21 cellular contexts compared by ENCODE assay signal in the genomic region with DNA sequence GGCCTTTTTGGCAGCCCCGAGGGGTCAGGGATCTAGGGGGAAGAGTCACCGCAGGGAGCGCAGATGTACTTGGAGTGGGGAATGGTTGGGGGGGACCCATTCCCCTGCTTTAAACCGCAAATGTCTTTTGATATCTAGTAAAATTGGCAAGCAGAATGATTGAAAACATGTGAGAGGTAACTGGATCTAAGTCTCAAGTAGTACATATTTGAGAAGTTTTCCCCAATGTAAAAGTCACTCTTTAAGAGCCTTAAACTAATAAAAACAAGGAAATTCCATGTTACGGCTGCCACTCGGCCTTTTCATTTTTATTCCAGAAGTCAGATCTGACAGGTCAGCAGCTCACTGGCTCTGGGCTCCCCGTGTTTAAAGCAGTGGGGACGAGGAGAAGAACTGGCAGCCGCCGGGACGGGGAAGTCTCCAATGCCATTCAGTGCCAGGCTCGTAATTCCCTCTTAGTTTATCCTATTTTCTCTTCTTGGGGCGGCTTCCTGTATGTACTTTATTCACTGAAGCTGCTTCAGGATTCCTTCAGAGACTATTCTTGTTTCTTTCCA.
DNase-seq lines count a peak whose midpoint lies in the region; ATAC-seq and TF ChIP-seq lines count a peak whose summit lies in the region.
"Had no signal": no experiment of that assay in that cellular context is flagged by ENCODE, and none has a peak within 500 bp of the region (broad histone marks: within the 10 kb centered on the region; RNA-seq: fewer than 3 reads in every experiment).

No MANE protein-coding gene starts in this region.

- no peaks in the 10 kb centered on the region for H3K36me3 ChIP-seq in sigmoid colon
- H3K36me3 ChIP-seq in breast epithelium = no peaks in the 10 kb centered on the region
- no peaks in the 10 kb centered on the region for H3K36me3 ChIP-seq in body of pancreas (replicated peaks in 1 of 2; ENCODE audit: insufficient read depth in 1 of 2, low read depth in 2 of 2)
- H3K36me3 ChIP-seq: suprapubic skin had no signal

- H3K27ac ChIP-seq in sigmoid colon (peak overlapping the region in 3 of 4 donors; percentile 80 to 84 (median 81)), breast epithelium (no peak overlapping the region), body of pancreas (no peak overlapping the region)
- H3K27ac ChIP-seq: suprapubic skin had no signal

- intact Hi-C loops in sigmoid colon (cut with DNase I) = no loop called here
- intact Hi-C loops in breast epithelium (cut with DNase I; ENCODE audit: low total_unique reads) = no loop called here
- intact Hi-C loops in body of pancreas (cut with DNase I) = no loop called here

- no peak for TF ChIP-seq POLR2A in sigmoid colon (IDR thresholded peaks at IDR 0.05)
- no peak for TF ChIP-seq POLR2A in breast epithelium (IDR thresholded peaks at IDR 0.05)
- no peak for TF ChIP-seq POLR2A in body of pancreas (IDR thresholded peaks at IDR 0.05)

- ATAC-seq in SK-N-SH treated with all-trans-retinoic acid at 6 μM for 48 hours (peak; percentile 67), GM18909 (IDR thresholded peaks at IDR 0.05; ENCODE audit: poor library complexity, unreplicated experiment) (no peak), body of pancreas (no peak)
- ATAC-seq: left lobe of liver had no signal

- TF ChIP-seq EP300 in sigmoid colon (IDR thresholded peaks at IDR 0.05) = no peak

- H3K4me3 ChIP-seq in AG10803 (ENCODE audit: low read length) = no peak overlapping the region
- no peak overlapping the region for H3K4me3 ChIP-seq in sigmoid colon
- H3K4me3 ChIP-seq in breast epithelium = no peak overlapping the region
- no peak overlapping the region for H3K4me3 ChIP-seq in body of pancreas
- H3K4me3 ChIP-seq: suprapubic skin had no signal

- no peaks in the 10 kb centered on the region for H3K27me3 ChIP-seq in sigmoid colon
- H3K27me3 ChIP-seq in breast epithelium = no peaks in the 10 kb centered on the region
- H3K27me3 ChIP-seq in body of pancreas = no peaks in the 10 kb centered on the region
- H3K27me3 ChIP-seq: suprapubic skin had no signal

- WGBS in sigmoid colon, 2 donors = 89 to 91% methylated on average over 13 of the region's 13 CpGs
- whole genome bisulfite sequencing in body of pancreas, 2 donors = 89 to 95% methylated on average over 13 of the region's 13 CpGs

- peaks cover 0 to 77% (median 69%) of the 10 kb centered on the region in 4 donors for H3K4me1 ChIP-seq in sigmoid colon
- no peaks in the 10 kb centered on the region for H3K4me1 ChIP-seq in breast epithelium
- peaks cover 8% of the 10 kb centered on the region for H3K4me1 ChIP-seq in body of pancreas

- TF ChIP-seq CTCF in AG10803 (conservative IDR thresholded peaks at IDR 0.05; ENCODE audit: low read length) (no peak), sigmoid colon (IDR thresholded peaks at IDR 0.05) (no peak), breast epithelium (IDR thresholded peaks at IDR 0.05) (no peak), body of pancreas (IDR thresholded peaks at IDR 0.05) (no peak)

- H3K9me3 ChIP-seq in sigmoid colon (no peaks in the 10 kb centered on the region), breast epithelium (no peaks in the 10 kb centered on the region), body of pancreas (no peaks in the 10 kb centered on the region)
- H3K9me3 ChIP-seq: suprapubic skin had no signal

- DNase-seq in AG10803 (ENCODE audit: low read depth) = peak; percentile 42
- peak; percentile 47 for DNase-seq in fibroblast of peridontal ligament (ENCODE audit: extremely low read depth)
- peak; percentile 86 for DNase-seq in sigmoid colon
- no peak for DNase-seq in breast epithelium (ENCODE audit: low spot score in 2 of 2)
- no peak for DNase-seq in body of pancreas
- no peak for DNase-seq in effector CD4-positive, alpha-beta T cell
- DNase-seq: ACHN; activated CD4-positive, CD25-positive, alpha-beta regulatory T cell treated with anti-CD3 and anti-CD28 coated beads, Interleukin-2, amount 50 U/mL, for 72 hours; CD4-positive, alpha-beta T cell; effector CD8-positive, alpha-beta T cell; NCI-H1417 treated with DMSO at 0.1 percent for 48 hours; NCI-H2171; NCI-H69; occipital lobe; OCI-M1; small intestine; T1000 had no signal

TF ChIP-seq in SK-N-SH treated with all-trans-retinoic acid at 6 μM for 48 hours, 23 proteins besides CTCF, POLR2A, EP300 and RAD21:
- no peak for TF ChIP-seq GLIS3 (CRISPR knock-in tag; IDR thresholded peaks at IDR 0.05)
- no peak for TF ChIP-seq TOX (CRISPR knock-in tag; IDR thresholded peaks at IDR 0.05; ENCODE audit: borderline replicate concordance)
- TF ChIP-seq, protein P1, sequence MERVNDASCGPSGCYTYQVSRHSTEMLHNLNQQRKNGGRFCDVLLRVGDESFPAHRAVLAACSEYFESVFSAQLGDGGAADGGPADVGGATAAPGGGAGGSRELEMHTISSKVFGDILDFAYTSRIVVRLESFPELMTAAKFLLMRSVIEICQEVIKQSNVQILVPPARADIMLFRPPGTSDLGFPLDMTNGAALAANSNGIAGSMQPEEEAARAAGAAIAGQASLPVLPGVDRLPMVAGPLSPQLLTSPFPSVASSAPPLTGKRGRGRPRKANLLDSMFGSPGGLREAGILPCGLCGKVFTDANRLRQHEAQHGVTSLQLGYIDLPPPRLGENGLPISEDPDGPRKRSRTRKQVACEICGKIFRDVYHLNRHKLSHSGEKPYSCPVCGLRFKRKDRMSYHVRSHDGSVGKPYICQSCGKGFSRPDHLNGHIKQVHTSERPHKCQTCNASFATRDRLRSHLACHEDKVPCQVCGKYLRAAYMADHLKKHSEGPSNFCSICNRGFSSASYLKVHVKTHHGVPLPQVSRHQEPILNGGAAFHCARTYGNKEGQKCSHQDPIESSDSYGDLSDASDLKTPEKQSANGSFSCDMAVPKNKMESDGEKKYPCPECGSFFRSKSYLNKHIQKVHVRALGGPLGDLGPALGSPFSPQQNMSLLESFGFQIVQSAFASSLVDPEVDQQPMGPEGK (CRISPR knock-in tag; IDR thresholded peaks at IDR 0.05; ENCODE audit: borderline replicate concordance) = no peak
- no peak for TF ChIP-seq ZNF70 (CRISPR knock-in tag; IDR thresholded peaks at IDR 0.05)
- no peak for TF ChIP-seq SNAI2 (CRISPR knock-in tag; IDR thresholded peaks at IDR 0.05)
- TF ChIP-seq ESRRG (CRISPR knock-in tag; IDR thresholded peaks at IDR 0.05) = no peak
- no peak for TF ChIP-seq ZFP30 (CRISPR knock-in tag; IDR thresholded peaks at IDR 0.05)
- no peak for TF ChIP-seq BACH2 (CRISPR knock-in tag; IDR thresholded peaks at IDR 0.05; ENCODE audit: borderline replicate concordance)
- TF ChIP-seq ZNF565 (CRISPR knock-in tag; conservative IDR thresholded peaks at IDR 0.05; ENCODE audit: low read depth) = no peak
- TF ChIP-seq, protein P2, sequence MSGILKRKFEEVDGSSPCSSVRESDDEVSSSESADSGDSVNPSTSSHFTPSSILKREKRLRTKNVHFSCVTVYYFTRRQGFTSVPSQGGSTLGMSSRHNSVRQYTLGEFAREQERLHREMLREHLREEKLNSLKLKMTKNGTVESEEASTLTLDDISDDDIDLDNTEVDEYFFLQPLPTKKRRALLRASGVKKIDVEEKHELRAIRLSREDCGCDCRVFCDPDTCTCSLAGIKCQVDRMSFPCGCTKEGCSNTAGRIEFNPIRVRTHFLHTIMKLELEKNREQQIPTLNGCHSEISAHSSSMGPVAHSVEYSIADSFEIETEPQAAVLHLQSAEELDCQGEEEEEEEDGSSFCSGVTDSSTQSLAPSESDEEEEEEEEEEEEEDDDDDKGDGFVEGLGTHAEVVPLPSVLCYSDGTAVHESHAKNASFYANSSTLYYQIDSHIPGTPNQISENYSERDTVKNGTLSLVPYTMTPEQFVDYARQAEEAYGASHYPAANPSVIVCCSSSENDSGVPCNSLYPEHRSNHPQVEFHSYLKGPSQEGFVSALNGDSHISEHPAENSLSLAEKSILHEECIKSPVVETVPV (CRISPR knock-in tag; IDR thresholded peaks at IDR 0.05) = no peak
- TF ChIP-seq ISL1 (CRISPR knock-in tag; IDR thresholded peaks at IDR 0.05) = no peak
- no peak for TF ChIP-seq PPARA (CRISPR knock-in tag; IDR thresholded peaks at IDR 0.05; ENCODE audit: borderline replicate concordance)
- TF ChIP-seq ZC3H10 (CRISPR knock-in tag; IDR thresholded peaks at IDR 0.05) = no peak
- TF ChIP-seq TCF4 (CRISPR knock-in tag; IDR thresholded peaks at IDR 0.05; ENCODE audit: borderline replicate concordance) = no peak
- TF ChIP-seq OSR1 (CRISPR knock-in tag; IDR thresholded peaks at IDR 0.05) = no peak
- no peak for TF ChIP-seq RARB (CRISPR knock-in tag; IDR thresholded peaks at IDR 0.05)
- TF ChIP-seq, protein P3, sequence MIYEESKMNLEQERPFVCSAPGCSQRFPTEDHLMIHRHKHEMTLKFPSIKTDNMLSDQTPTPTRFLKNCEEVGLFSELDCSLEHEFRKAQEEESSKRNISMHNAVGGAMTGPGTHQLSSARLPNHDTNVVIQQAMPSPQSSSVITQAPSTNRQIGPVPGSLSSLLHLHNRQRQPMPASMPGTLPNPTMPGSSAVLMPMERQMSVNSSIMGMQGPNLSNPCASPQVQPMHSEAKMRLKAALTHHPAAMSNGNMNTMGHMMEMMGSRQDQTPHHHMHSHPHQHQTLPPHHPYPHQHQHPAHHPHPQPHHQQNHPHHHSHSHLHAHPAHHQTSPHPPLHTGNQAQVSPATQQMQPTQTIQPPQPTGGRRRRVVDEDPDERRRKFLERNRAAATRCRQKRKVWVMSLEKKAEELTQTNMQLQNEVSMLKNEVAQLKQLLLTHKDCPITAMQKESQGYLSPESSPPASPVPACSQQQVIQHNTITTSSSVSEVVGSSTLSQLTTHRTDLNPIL (CRISPR knock-in tag; IDR thresholded peaks at IDR 0.05; ENCODE audit: low read depth) = no peak
- TF ChIP-seq CSDC2 (CRISPR knock-in tag; IDR thresholded peaks at IDR 0.05) = no peak
TF ChIP-seq in SK-N-SH treated with all-trans-retinoic acid at 6 μM for 48 hours: peak in this region for 0.

Comparison
In these comparisons a context has a peak if more than half of its experiments do, and no peak if none do; other contexts are left out.
1. DNase-seq: peak in AG10803 (single experiment), fibroblast of peridontal ligament (single experiment) and sigmoid colon (single experiment); none in breast epithelium (0 of 2), body of pancreas (0 of 4) and effector CD4-positive, alpha-beta T cell (single experiment).
2. H3K27ac ChIP-seq: peak in sigmoid colon (3 of 4); none in breast epithelium (0 of 2) and body of pancreas (0 of 4).